19 cellular contexts compared by ENCODE assay signal in genomic region chr4:142312391-142312790, GRCh38.
DNase-seq lines count a peak whose midpoint lies in the region; ATAC-seq, FAIRE-seq and TF ChIP-seq lines count a peak whose summit lies in the region.
"Had no signal": no experiment of that assay in that cellular context is flagged by ENCODE, and none has a peak within 500 bp of the region (broad histone marks: within the 10 kb centered on the region; RNA-seq: fewer than 3 reads in every experiment).

No MANE protein-coding gene starts in this region.

- TF ChIP-seq RAD21 in H1 (IDR thresholded peaks at IDR 0.05 in 1 of 2, conservative IDR thresholded peaks at IDR 0.05 in 1 of 2; ENCODE audit: low read depth in 2 of 2, low read length in 2 of 2), result no peak

- no peak overlapping the region for H2BK20ac ChIP-seq in H1 (ENCODE audit: low read length)

- no peak for DNase-seq in activated CD4-positive, alpha-beta T cell treated with anti-CD3 and anti-CD28 coated beads, Interleukin-2, amount 10 ng/mL, durations not matched to agents 7 days and 5 days
- DNase-seq in activated CD4-positive, alpha-beta T cell treated with anti-CD3 and anti-CD28 coated beads, Interleukin-2, amount 50 U/mL, for 48 hours, result no peak
- DNase-seq in CD4-positive, alpha-beta T cell, result no peak
- DNase-seq in NCI-H69 (lab: John Stamatoyannopoulos, UW) (peak; percentile 2), H1 (ENCODE audit: low read depth in 1 of 2, low spot score in 2 of 2) (no peak), glomerular visceral epithelial cell (ENCODE audit: extremely low spot score) (no peak), trophoblast cell (no peak)
- DNase-seq: CD8-positive, alpha-beta T cell; DMS53; GOT3; NCI-H1092 treated with DMSO at 0.1 percent for 48 hours; NCI-H146; NCI-H2081; NCI-H510A; NCI-H774; SHP77 had no signal

- no peak overlapping the region for H3K4ac ChIP-seq in H1 (replicated peaks; ENCODE audit: insufficient read length, low read depth, low read length)
- no peak overlapping the region for H3K4ac ChIP-seq in trophoblast cell (ENCODE audit: low read depth, low read length)

- no peaks in the 10 kb centered on the region for H4K20me1 ChIP-seq in H1 (replicated peaks in 1 of 2; ENCODE audit: control insufficient read depth in 1 of 2, insufficient read depth in 2 of 2, low read length in 2 of 2)

- H3K4me2 ChIP-seq in H1 (ENCODE audit: insufficient read depth in 1 of 2, low read depth in 2 of 2, low read length in 2 of 2) (no peak overlapping the region), trophoblast cell (ENCODE audit: low read length) (no peak overlapping the region)
- H3K4me2 ChIP-seq: A549 had no signal

- no peaks in the 10 kb centered on the region for H3K9me3 ChIP-seq in CD4-positive, alpha-beta T cell (ENCODE audit: control insufficient read depth, low read length)
- H3K9me3 ChIP-seq in H1 (ENCODE audit: insufficient read depth in 2 of 2, low read depth in 1 of 2, low read length in 1 of 2) (no peaks in the 10 kb centered on the region), trophoblast cell (ENCODE audit: insufficient read depth, low read depth, low read length) (no peaks in the 10 kb centered on the region)
- H3K9me3 ChIP-seq: A549 had no signal

- H3K36me3 Mint-ChIP-seq in activated CD4-positive, alpha-beta T cell treated with anti-CD3 and anti-CD28 coated beads, Interleukin-2, amount 10 ng/mL, durations not matched to agents 7 days and 5 days (ENCODE audit: low read depth), result peaks cover 59% of the 10 kb centered on the region
- H3K36me3 Mint-ChIP-seq in CD4-positive, alpha-beta T cell (ENCODE audit: low read depth), result peaks cover 86% of the 10 kb centered on the region

- H3K4me1 ChIP-seq in H1 (replicated peaks in 1 of 4; ENCODE audit: control insufficient read depth in 3 of 4, insufficient read depth in 4 of 4, low read length in 3 of 4), result no peaks in the 10 kb centered on the region
- H3K4me1 ChIP-seq in trophoblast cell (ENCODE audit: control insufficient read depth in 1 of 2, insufficient read depth in 2 of 2, low read length in 2 of 2), result peaks cover 0 to 2% of the 10 kb centered on the region in 2 experiments
- H3K4me1 ChIP-seq: A549 had no signal

- H2AFZ ChIP-seq in H1 (ENCODE audit: low read length) (0 out of 2 replicates have a peak overlapping the region, but pooled peaks have one; percentile 35), trophoblast cell (ENCODE audit: insufficient read depth, low read length, poor library complexity) (no peak overlapping the region)

- ATAC-seq in CD4-positive, alpha-beta T cell (ENCODE audit: poor library complexity), result no peak
- ATAC-seq: A549; CD8-positive, alpha-beta T cell; K562 had no signal

- no peaks in the 10 kb centered on the region for H3K79me1 ChIP-seq in H1 (ENCODE audit: low read depth, low read length)
- no peaks in the 10 kb centered on the region for H3K79me1 ChIP-seq in trophoblast cell (ENCODE audit: low read length)

- TF ChIP-seq EP300 in H1 (IDR thresholded peaks at IDR 0.05; ENCODE audit: borderline replicate concordance in 1 of 2, low read depth in 2 of 2, low read length in 2 of 2), result no peak

- no peaks in the 10 kb centered on the region for H3K9me3 Mint-ChIP-seq in activated CD4-positive, alpha-beta T cell treated with anti-CD3 and anti-CD28 coated beads, Interleukin-2, amount 10 ng/mL, durations not matched to agents 7 days and 5 days
- H3K9me3 Mint-ChIP-seq in CD4-positive, alpha-beta T cell, result no peaks in the 10 kb centered on the region
- H3K9me3 Mint-ChIP-seq: CD8-positive, alpha-beta T cell had no signal

- no peak for TF ChIP-seq CTCF in CD4-positive, alpha-beta T cell (IDR thresholded peaks at IDR 0.05)
- no peak for TF ChIP-seq CTCF in H1 (IDR thresholded peaks at IDR 0.05; ENCODE audit: control extremely low read depth in 1 of 3, insufficient read depth in 1 of 3, low read depth in 1 of 3, low read length in 3 of 3)

- no peak overlapping the region for H2BK5ac ChIP-seq in H1 (ENCODE audit: low read depth, low read length)
- H2BK5ac ChIP-seq in trophoblast cell (ENCODE audit: low read depth, low read length, poor library complexity), result no peak overlapping the region

- H3K79me2 ChIP-seq in H1 (ENCODE audit: control insufficient read depth in 1 of 2, insufficient read depth in 2 of 2, low read length in 2 of 2) (no peaks in the 10 kb centered on the region), trophoblast cell (ENCODE audit: control insufficient read depth, insufficient read depth, low read length, poor library complexity) (no peaks in the 10 kb centered on the region)

- peaks cover 44% of the 10 kb centered on the region for H3K4me1 Mint-ChIP-seq in activated CD4-positive, alpha-beta T cell treated with anti-CD3 and anti-CD28 coated beads, Interleukin-2, amount 10 ng/mL, durations not matched to agents 7 days and 5 days
- H3K4me1 Mint-ChIP-seq in CD4-positive, alpha-beta T cell (ENCODE audit: low read depth), result peaks cover 81% of the 10 kb centered on the region

- H3K27me3 Mint-ChIP-seq in activated CD4-positive, alpha-beta T cell treated with anti-CD3 and anti-CD28 coated beads, Interleukin-2, amount 10 ng/mL, durations not matched to agents 7 days and 5 days, result no peaks in the 10 kb centered on the region
- no peaks in the 10 kb centered on the region for H3K27me3 Mint-ChIP-seq in CD4-positive, alpha-beta T cell

- H3K23ac ChIP-seq in H1 (ENCODE audit: insufficient read length) (no peak overlapping the region), trophoblast cell (ENCODE audit: low read length) (no peak overlapping the region)

- H4K5ac ChIP-seq in H1 (ENCODE audit: insufficient read length, low read depth, low read length), result no peak overlapping the region

- no peak overlapping the region for H4K8ac ChIP-seq in H1 (ENCODE audit: extremely low read depth, insufficient read depth, low read length)
- H4K8ac ChIP-seq in trophoblast cell (ENCODE audit: low read depth, low read length), result no peak overlapping the region

- POLR2A ChIA-PET in activated CD4-positive, alpha-beta T cell treated with anti-CD3 and anti-CD28 coated beads, Interleukin-2, amount 10 ng/mL, durations not matched to agents 7 days and 5 days (lab: Charles Lee), result no interaction called here
- POLR2A ChIA-PET in CD4-positive, alpha-beta T cell (lab: Charles Lee), result no interaction called here
- POLR2A ChIA-PET in H1 (lab: Charles Lee; ENCODE audit: partially characterized antibody), result no interaction called here

- no peak overlapping the region for H3K56ac ChIP-seq in H1 (replicated peaks; ENCODE audit: insufficient read length, low read depth, low read length)

- H3K9ac ChIP-seq in H1 (replicated peaks in 1 of 4; ENCODE audit: extremely low read depth in 1 of 4, low read depth in 3 of 4, low read length in 3 of 4) (no peak overlapping the region), trophoblast cell (ENCODE audit: low read length) (no peak overlapping the region)

- FAIRE-seq in H1 (lab: Jason Lieb, UNC), result no peak
- FAIRE-seq: A549, GM12891, K562 had no signal

- intact Hi-C loops in CD4-positive, alpha-beta T cell (cut with DNase I, micrococcal nuclease), result loop anchor here in 1 of 2 experiments (10.0 kb wide), 1 partner anchor 512 kb away; no protein-coding TSS in a partner anchor

- H2AK5ac ChIP-seq in H1 (ENCODE audit: low read depth, low read length) (no peak overlapping the region), trophoblast cell (ENCODE audit: low read length) (no peak overlapping the region)

- H4K12ac ChIP-seq in trophoblast cell (ENCODE audit: low read depth, low read length), result no peak overlapping the region

- 92% methylated on average over 3 of the region's 3 CpGs; no CpG with 5 or more reads in 1 of the 2 experiments for WGBS in H1 (ENCODE audit: extremely low coverage in 1 of 2, insufficient coverage in 1 of 2, insufficient read length in 1 of 2, insufficient replicate concordance in 2 of 2, low coverage in 1 of 2, low lambda C conversion rate in 2 of 2, missing lambda C conversion rate in 1 of 2), 2 experiments
- no CpG with 5 or more reads among the region's 3 CpGs for WGBS in trophoblast cell (ENCODE audit: extremely low coverage, insufficient coverage, insufficient read length)

- no peak for TF ChIP-seq POLR2A in H1 (IDR thresholded peaks at IDR 0.05; ENCODE audit: control extremely low read depth in 1 of 2, low read depth in 2 of 2, low read length in 2 of 2)

- H2BK15ac ChIP-seq in H1 (ENCODE audit: low read length), result no peak overlapping the region

- H2BK12ac ChIP-seq in H1 (ENCODE audit: low read depth, low read length) (no peak overlapping the region), trophoblast cell (ENCODE audit: low read length) (no peak overlapping the region)

- H3K14ac ChIP-seq in H1 (ENCODE audit: insufficient read length) (no peak overlapping the region), trophoblast cell (ENCODE audit: low read length) (no peak overlapping the region)

- H2BK120ac ChIP-seq in H1 (replicated peaks; ENCODE audit: low read depth, low read length) (no peak overlapping the region), trophoblast cell (ENCODE audit: insufficient read depth, low read length, poor library complexity) (no peak overlapping the region)

- no peak overlapping the region for H3K4me3 Mint-ChIP-seq in activated CD4-positive, alpha-beta T cell treated with anti-CD3 and anti-CD28 coated beads, Interleukin-2, amount 10 ng/mL, durations not matched to agents 7 days and 5 days
- H3K4me3 Mint-ChIP-seq in CD4-positive, alpha-beta T cell, result no peak overlapping the region
- H3K4me3 Mint-ChIP-seq: CD8-positive, alpha-beta T cell had no signal

- H3K18ac ChIP-seq in H1 (ENCODE audit: extremely low read depth, low read length) (no peak overlapping the region), trophoblast cell (ENCODE audit: low read length) (no peak overlapping the region)

- peak overlapping the region; percentile 34 for H3K27ac Mint-ChIP-seq in activated CD4-positive, alpha-beta T cell treated with anti-CD3 and anti-CD28 coated beads, Interleukin-2, amount 10 ng/mL, durations not matched to agents 7 days and 5 days
- peak overlapping the region; percentile 24 for H3K27ac Mint-ChIP-seq in CD4-positive, alpha-beta T cell

- H3K27me3 ChIP-seq in CD4-positive, alpha-beta T cell (ENCODE audit: control insufficient read depth, insufficient read depth, low read length), result no peaks in the 10 kb centered on the region
- H3K27me3 ChIP-seq in H1 (replicated peaks in 1 of 4; ENCODE audit: control insufficient read depth in 3 of 4, extremely low read depth in 1 of 4, insufficient read depth in 3 of 4, low read length in 3 of 4), result no peaks in the 10 kb centered on the region
- no peaks in the 10 kb centered on the region for H3K27me3 ChIP-seq in trophoblast cell (ENCODE audit: insufficient read depth, low read length)

- H3K27ac ChIP-seq in CD4-positive, alpha-beta T cell (ENCODE audit: low read depth, low read length), result no peak overlapping the region
- H3K27ac ChIP-seq in H1 (ENCODE audit: low read depth, low read length) (no peak overlapping the region), trophoblast cell (ENCODE audit: low read depth, low read length) (no peak overlapping the region)
- H3K27ac ChIP-seq: A549 had no signal

- CTCF ChIA-PET in activated CD4-positive, alpha-beta T cell treated with anti-CD3 and anti-CD28 coated beads, Interleukin-2, amount 10 ng/mL, durations not matched to agents 7 days and 5 days (lab: Charles Lee), result interaction anchor here (0.8 kb wide), 1 partner anchor 14 kb away, joined by 3 read pairs; no protein-coding TSS in a partner anchor
- CTCF ChIA-PET in CD4-positive, alpha-beta T cell (lab: Charles Lee), result no interaction called here
- CTCF ChIA-PET in H1 (lab: Charles Lee; ENCODE audit: partially characterized antibody), result interaction anchor here (1.2 kb wide), 1 partner anchor 14 kb away, joined by 3 read pairs; no protein-coding TSS in a partner anchor

- H3K36me3 ChIP-seq in H1 (ENCODE audit: control insufficient read depth in 2 of 4, insufficient read depth in 4 of 4, low read length in 3 of 4), result no peaks in the 10 kb centered on the region
- no peaks in the 10 kb centered on the region for H3K36me3 ChIP-seq in trophoblast cell (ENCODE audit: control insufficient read depth in 1 of 2, insufficient read depth in 2 of 2, low read length in 2 of 2)

- no peak overlapping the region for H3K4me3 ChIP-seq in H1 (ENCODE audit: extremely low read depth in 1 of 4, insufficient read depth in 2 of 4, low read depth in 3 of 4, low read length in 4 of 4)
- no peak overlapping the region for H3K4me3 ChIP-seq in trophoblast cell (ENCODE audit: low read depth, low read length)
- H3K4me3 ChIP-seq: A549, K562 had no signal

- H4K91ac ChIP-seq in H1 (replicated peaks; ENCODE audit: insufficient read length, low read length) (no peak overlapping the region), trophoblast cell (ENCODE audit: low read depth, low read length) (no peak overlapping the region)

- no peaks in the 10 kb centered on the region for H3K23me2 ChIP-seq in H1 (ENCODE audit: low read depth, low read length)
